In the genomic region with DNA sequence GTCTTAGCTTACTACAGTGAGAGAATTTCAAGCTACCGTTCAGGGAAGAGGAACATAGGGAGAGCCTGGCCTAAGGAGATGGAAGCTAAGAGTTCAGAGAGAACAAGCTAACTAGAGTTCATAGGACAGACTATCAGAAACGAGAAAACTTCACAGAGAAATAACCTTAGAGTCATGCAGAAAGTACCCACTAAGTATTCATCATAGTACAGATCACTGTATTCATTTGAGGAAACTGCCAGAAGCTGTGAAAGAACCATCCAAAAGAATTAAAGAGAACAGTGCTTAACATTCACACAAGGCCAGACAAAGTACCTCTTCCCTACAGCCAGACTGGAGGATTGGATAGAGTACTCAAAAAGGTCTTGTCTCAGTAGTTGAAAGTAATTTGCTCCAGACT, we compare ENCODE assay signal across 13 cellular contexts.
"Had no signal": no experiment of that assay in that cellular context is flagged by ENCODE, and none has a peak within 500 bp of the region (broad histone marks: within the 10 kb centered on the region; RNA-seq: fewer than 3 reads in every experiment).

No MANE protein-coding gene starts in this region.

- H3K4me3 ChIP-seq: body of pancreas, skin epidermis, stomach, thoracic aorta had no signal

- H3K27me3 ChIP-seq: body of pancreas, stomach had no signal

- ATAC-seq: body of pancreas had no signal

- H3K9me3 ChIP-seq: body of pancreas, stomach, thoracic aorta had no signal

- DNase-seq: activated CD4-positive, alpha-beta T cell treated with anti-CD3 and anti-CD28 coated beads, Interleukin-2, amount 50 U/mL, for 1 hour; activated T-cell treated with anti-CD3 and anti-CD28 coated beads for 4 hours; amniotic stem cell; body of pancreas; central memory CD4-positive, alpha-beta T cell; effector memory CD4-positive, alpha-beta T cell; hippocampal formation; posterior cingulate gyrus; stimulated activated CD4-positive, alpha-beta T cell treated with anti-CD3 and anti-CD28 coated beads, Interleukin-4, amount 100 ng/mL, for 4 hours; stomach had no signal

- H3K36me3 ChIP-seq: stomach, thoracic aorta had no signal

- H3K27ac ChIP-seq: body of pancreas, epithelial cell of prostate, skin epidermis, stomach, thoracic aorta had no signal

- H3K4me1 ChIP-seq: stomach had no signal
